Comparison of ENCODE assay signal across 8 cellular contexts in the genomic region with DNA sequence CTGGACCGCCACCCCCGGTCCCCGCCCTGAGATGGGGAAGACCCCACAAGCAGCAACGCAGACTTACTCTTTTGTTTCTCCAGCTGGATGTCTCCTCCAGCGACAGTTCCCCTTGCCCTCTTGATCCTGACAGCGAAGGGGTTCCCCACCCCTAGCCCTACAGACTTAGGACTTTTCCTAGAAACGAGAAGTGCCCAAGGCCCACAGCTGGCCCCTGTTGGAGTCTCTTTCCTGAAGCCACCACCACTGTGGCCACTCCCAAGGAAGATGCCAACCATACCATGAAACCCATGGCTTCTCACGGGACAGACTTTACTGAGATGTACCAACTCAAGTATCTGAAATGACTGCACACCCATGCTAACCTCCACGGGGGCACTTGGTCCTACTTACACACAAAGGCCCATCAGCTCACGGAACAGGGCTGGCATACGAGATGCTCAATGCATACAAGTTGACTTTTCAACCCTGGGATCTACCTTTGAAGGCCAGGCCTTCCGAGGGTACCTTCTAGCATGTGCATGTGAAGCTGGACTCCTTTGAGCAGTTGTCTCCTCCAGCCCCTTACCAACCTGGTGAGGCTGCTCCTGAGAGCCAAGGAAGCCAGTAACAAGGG. TPM values are rescaled to one million over a fixed set of nuclear protein-coding genes. Genes with fewer than 3 reads are reported as not detected.
DNase-seq lines count a peak whose midpoint lies in the region; ATAC-seq lines count a peak whose summit lies in the region.

No MANE protein-coding gene starts in this region.

- no peak overlapping the region for H3K9ac ChIP-seq in iPS-15b (ENCODE audit: low read depth, low read length)

- peaks cover 20% of the 10 kb centered on the region for H3K4me1 Mint-ChIP-seq in activated naive CD4-positive, alpha-beta T cell treated with anti-CD3 and anti-CD28 coated beads, Interleukin-2, amount 10 ng/mL, durations not matched to agents 7 days and 5 days
- H3K4me1 Mint-ChIP-seq in activated CD8-positive, alpha-beta T cell treated with anti-CD3 and anti-CD28 coated beads, Interleukin-2, amount 10 ng/mL, durations not matched to agents 7 days and 5 days (ENCODE audit: low read depth): peaks cover 15% of the 10 kb centered on the region

- CTCF ChIA-PET in activated naive CD4-positive, alpha-beta T cell treated with anti-CD3 and anti-CD28 coated beads, Interleukin-2, amount 10 ng/mL, durations not matched to agents 7 days and 5 days (lab: Charles Lee): interaction anchor here (1.2 kb wide), 1 partner anchor 32 kb away, joined by 3 read pairs; no protein-coding TSS in a partner anchor
- CTCF ChIA-PET in activated CD8-positive, alpha-beta T cell treated with anti-CD3 and anti-CD28 coated beads, Interleukin-2, amount 10 ng/mL, durations not matched to agents 7 days and 5 days (lab: Charles Lee): interaction anchor here (1.2 to 1.6 kb wide), 4 partner anchors 16 to 73 kb away, joined by 4 to 5 read pairs (median 4); no protein-coding TSS in a partner anchor

- peak overlapping the region; percentile 45 for H3K4me3 ChIP-seq in iPS-15b (ENCODE audit: low read depth, low read length)

- peaks cover 10% of the 10 kb centered on the region for H3K36me3 Mint-ChIP-seq in activated naive CD4-positive, alpha-beta T cell treated with anti-CD3 and anti-CD28 coated beads, Interleukin-2, amount 10 ng/mL, durations not matched to agents 7 days and 5 days
- H3K36me3 Mint-ChIP-seq in activated CD8-positive, alpha-beta T cell treated with anti-CD3 and anti-CD28 coated beads, Interleukin-2, amount 10 ng/mL, durations not matched to agents 7 days and 5 days (ENCODE audit: low read depth): peaks cover 26% of the 10 kb centered on the region

- peak overlapping the region; percentile 95 for H3K27ac Mint-ChIP-seq in activated naive CD4-positive, alpha-beta T cell treated with anti-CD3 and anti-CD28 coated beads, Interleukin-2, amount 10 ng/mL, durations not matched to agents 7 days and 5 days
- H3K27ac Mint-ChIP-seq in activated CD8-positive, alpha-beta T cell treated with anti-CD3 and anti-CD28 coated beads, Interleukin-2, amount 10 ng/mL, durations not matched to agents 7 days and 5 days: peak overlapping the region; percentile 93

- no peaks in the 10 kb centered on the region for H3K27me3 Mint-ChIP-seq in activated naive CD4-positive, alpha-beta T cell treated with anti-CD3 and anti-CD28 coated beads, Interleukin-2, amount 10 ng/mL, durations not matched to agents 7 days and 5 days
- no peaks in the 10 kb centered on the region for H3K27me3 Mint-ChIP-seq in activated CD8-positive, alpha-beta T cell treated with anti-CD3 and anti-CD28 coated beads, Interleukin-2, amount 10 ng/mL, durations not matched to agents 7 days and 5 days (ENCODE audit: low read depth)

- H3K4me3 Mint-ChIP-seq in activated naive CD4-positive, alpha-beta T cell treated with anti-CD3 and anti-CD28 coated beads, Interleukin-2, amount 10 ng/mL, durations not matched to agents 7 days and 5 days: peak overlapping the region; percentile 88
- peak overlapping the region; percentile 87 for H3K4me3 Mint-ChIP-seq in activated CD8-positive, alpha-beta T cell treated with anti-CD3 and anti-CD28 coated beads, Interleukin-2, amount 10 ng/mL, durations not matched to agents 7 days and 5 days

- no peak for ATAC-seq in activated CD8-positive, alpha-beta T cell treated with anti-CD3 and anti-CD28 coated beads, Interleukin-2, amount 10 ng/mL, durations not matched to agents 7 days and 5 days
- ATAC-seq in HG02678 (IDR thresholded peaks at IDR 0.05; ENCODE audit: unreplicated experiment): no peak

- no peaks in the 10 kb centered on the region for H3K9me3 ChIP-seq in iPS-15b (ENCODE audit: control insufficient read depth, insufficient read depth, low read length)

- H3K27me3 ChIP-seq in iPS-15b (ENCODE audit: control insufficient read depth, insufficient read depth, low read length): no peaks in the 10 kb centered on the region

- H3K4me1 ChIP-seq in iPS-15b (ENCODE audit: control insufficient read depth, insufficient read depth, low read length): no peaks in the 10 kb centered on the region

- peaks cover 13% of the 10 kb centered on the region for H3K36me3 ChIP-seq in iPS-15b (ENCODE audit: control insufficient read depth, insufficient read depth, low read length)

- POLR2A ChIA-PET in activated CD8-positive, alpha-beta T cell treated with anti-CD3 and anti-CD28 coated beads, Interleukin-2, amount 10 ng/mL, durations not matched to agents 7 days and 5 days (lab: Charles Lee): interaction anchor here (0.8 to 2.8 kb wide), 7 partner anchors 9 to 96 kb away, joined by 3 to 11 read pairs (median 4); a partner anchor contains a TSS

- peak overlapping the region; percentile 84 for H3K27ac ChIP-seq in temporal lobe (ENCODE audit: low read depth, low read length)

- no peak for DNase-seq in activated naive CD4-positive, alpha-beta T cell treated with anti-CD3 and anti-CD28 coated beads, Interleukin-2, amount 10 ng/mL, durations not matched to agents 7 days and 5 days
- DNase-seq in activated naive CD4-positive, alpha-beta T cell treated with anti-CD3 and anti-CD28 coated beads, Interleukin-2, amount 50 U/mL, for 16 hours: no peak
- no peak for DNase-seq in activated CD8-positive, alpha-beta T cell treated with anti-CD3 and anti-CD28 coated beads, Interleukin-2, amount 10 ng/mL, durations not matched to agents 7 days and 5 days
- DNase-seq in stimulated activated CD4-positive, alpha-beta T cell treated with anti-CD3 and anti-CD28 coated beads, Interleukin-4, amount 100 ng/mL, for 4 hours: no peak
- DNase-seq in NCI-H345 treated with DMSO at 0.1 percent for 48 hours (lab: John Stamatoyannopoulos, UW; ENCODE audit: unreplicated experiment): no peak

- no peaks in the 10 kb centered on the region for H3K9me3 Mint-ChIP-seq in activated naive CD4-positive, alpha-beta T cell treated with anti-CD3 and anti-CD28 coated beads, Interleukin-2, amount 10 ng/mL, durations not matched to agents 7 days and 5 days
- H3K9me3 Mint-ChIP-seq in activated CD8-positive, alpha-beta T cell treated with anti-CD3 and anti-CD28 coated beads, Interleukin-2, amount 10 ng/mL, durations not matched to agents 7 days and 5 days (ENCODE audit: insufficient read depth): no peaks in the 10 kb centered on the region

RNA-seq across cellular contexts. Expression of a gene that starts 0.9 kb away (rescaled TPM):
- total RNA-seq in activated CD8-positive, alpha-beta T cell treated with anti-CD3 and anti-CD28 coated beads, Interleukin-2, amount 10 ng/mL, durations not matched to agents 7 days and 5 days: 100 to 1,000 TPM; 164 to 165 TPM
- 10.6 TPM for total RNA-seq in temporal lobe

RNA-seq across cellular contexts. Expression of a gene that starts 48.1 kb away (rescaled TPM):
- 1 to 10 TPM; 5.9 to 6.2 TPM for total RNA-seq in activated CD8-positive, alpha-beta T cell treated with anti-CD3 and anti-CD28 coated beads, Interleukin-2, amount 10 ng/mL, durations not matched to agents 7 days and 5 days
- 1.7 TPM for total RNA-seq in temporal lobe

RNA-seq across cellular contexts. Expression of a gene that starts 49.0 kb away (rescaled TPM):
- total RNA-seq in activated CD8-positive, alpha-beta T cell treated with anti-CD3 and anti-CD28 coated beads, Interleukin-2, amount 10 ng/mL, durations not matched to agents 7 days and 5 days: 100 to 1,000 TPM; 141 to 146 TPM
- total RNA-seq in temporal lobe: 20.4 TPM

Comparison
In these comparisons a context has a peak if more than half of its experiments do, and no peak if none do; other contexts are left out.
1. RNA of a gene that starts 0.9 kb away (total RNA-seq): 164 to 165 TPM in activated CD8-positive, alpha-beta T cell treated with anti-CD3 and anti-CD28 coated beads, Interleukin-2, amount 10 ng/mL, durations not matched to agents 7 days and 5 days; 10.6 TPM in temporal lobe (single experiment); every median in the first group is over 10 times any median in the second.